1 cellular context compared by ENCODE assay signal in the genomic region with DNA sequence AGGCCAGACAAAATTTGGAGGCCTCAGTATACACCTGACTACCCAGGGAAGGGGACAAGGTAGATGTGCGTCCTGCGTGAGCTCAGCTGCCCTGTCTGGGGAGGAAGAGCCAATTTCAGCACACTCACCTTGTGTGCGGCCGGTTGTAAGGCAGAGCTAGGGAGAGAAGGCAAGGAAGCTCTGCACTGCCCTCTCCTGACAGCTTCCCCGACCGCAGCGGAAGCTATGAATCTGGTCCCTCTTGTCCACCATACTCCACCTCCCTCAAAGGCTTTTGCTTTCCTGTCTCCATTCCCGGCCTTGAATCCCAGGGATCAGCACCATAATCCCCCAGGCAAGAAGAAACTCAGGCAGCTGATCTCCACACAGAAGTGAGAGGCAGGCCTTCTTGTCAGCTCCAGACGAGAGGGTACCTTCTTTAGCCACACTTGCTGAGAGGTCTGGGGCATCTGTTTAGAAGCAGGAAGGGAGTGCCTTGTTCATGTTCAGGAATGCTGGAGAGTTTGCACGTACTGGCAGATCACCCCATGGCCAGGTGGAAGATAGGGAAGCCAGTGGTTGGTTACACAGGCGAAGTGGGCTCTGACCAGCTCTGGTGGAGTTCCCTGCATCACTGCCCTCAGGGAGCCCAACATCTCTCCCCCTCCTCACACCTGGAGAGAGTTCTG.
TF ChIP-seq lines count a peak whose summit lies in the region.

No MANE protein-coding gene starts in this region.

TF ChIP-seq in HepG2, 621 proteins besides CTCF, POLR2A, EP300 and RAD21:
- TF ChIP-seq GABPA (IDR thresholded peaks at IDR 0.05; ENCODE audit: low read depth, low read length) (no peak), GABPA (CRISPR knock-in tag; IDR thresholded peaks at IDR 0.05; ENCODE audit: low read depth) (peak; percentile 46), KDM2A (CRISPR knock-in tag; IDR thresholded peaks at IDR 0.05; ENCODE audit: borderline replicate concordance, low read depth) (peak; percentile 52; the same call in 1 of the 2 replicates), STAG1 (CRISPR knock-in tag; IDR thresholded peaks at IDR 0.05) (peak; percentile 26), IRX3 (CRISPR knock-in tag; IDR thresholded peaks at IDR 0.05; ENCODE audit: borderline replicate concordance, low read depth) (no peak), NRL (CRISPR knock-in tag; IDR thresholded peaks at IDR 0.05; ENCODE audit: borderline replicate concordance) (0 out of 2 replicates have a peak, but pooled peaks have one; percentile 35), GABPB1 (CRISPR knock-in tag; IDR thresholded peaks at IDR 0.05) (peak; percentile 54), TFDP1 (CRISPR knock-in tag; IDR thresholded peaks at IDR 0.05; ENCODE audit: borderline replicate concordance) (no peak), ETV5 (CRISPR knock-in tag; IDR thresholded peaks at IDR 0.05; ENCODE audit: borderline replicate concordance) (peak; percentile 34), ZNF530 (CRISPR knock-in tag; IDR thresholded peaks at IDR 0.05; ENCODE audit: low read depth) (no peak), ZSCAN21 (CRISPR knock-in tag; IDR thresholded peaks at IDR 0.05; ENCODE audit: borderline replicate concordance) (0 out of 2 replicates have a peak, but pooled peaks have one; percentile 34), XRCC5 (optimal IDR thresholded peaks at IDR 0.05; ENCODE audit: low read length) (peak; percentile 18)
